In genomic region chr1:150692720-150693119, GRCh38 we compare ENCODE assay signal across 15 cellular contexts. TPM values are rescaled to one million over a fixed set of nuclear protein-coding genes. Genes with fewer than 3 reads are reported as not detected.
DNase-seq lines count a peak whose midpoint lies in the region; ATAC-seq and TF ChIP-seq lines count a peak whose summit lies in the region.
"Had no signal": no experiment of that assay in that cellular context is flagged by ENCODE, and none has a peak within 500 bp of the region (broad histone marks: within the 10 kb centered on the region; RNA-seq: fewer than 3 reads in every experiment).

No MANE protein-coding gene starts in this region.

- no peaks in the 10 kb centered on the region for H3K27me3 ChIP-seq in Karpas-422 (ENCODE audit: low read length)
- H3K27me3 ChIP-seq: BLaER1, MG63, SJCRH30 had no signal

- H3K4me1 ChIP-seq in Karpas-422 (ENCODE audit: low read length) = peaks cover 23% of the 10 kb centered on the region
- H3K4me1 ChIP-seq: SJCRH30 had no signal

- TF ChIP-seq CTCF in VCaP (conservative IDR thresholded peaks at IDR 0.05) = no peak

- H3K9ac ChIP-seq in Karpas-422 (ENCODE audit: low read length) = no peak overlapping the region
- H3K9ac ChIP-seq: BLaER1 had no signal

- peak; percentile 15 for TF ChIP-seq POLR2A in erythroblast (IDR thresholded peaks at IDR 0.05; ENCODE audit: low read length)

- H3K79me2 ChIP-seq in Karpas-422 (ENCODE audit: low read length) = peaks cover 45% of the 10 kb centered on the region

- H3K9me3 ChIP-seq in Karpas-422 (ENCODE audit: low read length) = no peaks in the 10 kb centered on the region
- H3K9me3 ChIP-seq: BLaER1, MG63, SJCRH30 had no signal

- no peak overlapping the region for H2AFZ ChIP-seq in Karpas-422 (ENCODE audit: low read length)

- peak overlapping the region; percentile 2 for H3K4me2 ChIP-seq in Karpas-422 (ENCODE audit: low read depth, low read length, poor library complexity, severe bottlenecking)
- H3K4me2 ChIP-seq: BLaER1 had no signal

- no peak overlapping the region for H3K27ac ChIP-seq in Karpas-422 (ENCODE audit: low read length)
- H3K27ac ChIP-seq in VCaP = peak overlapping the region; percentile 62
- H3K27ac ChIP-seq: BLaER1, SJCRH30 had no signal

- no peaks in the 10 kb centered on the region for H4K20me1 ChIP-seq in Karpas-422 (ENCODE audit: insufficient read depth, low read depth, low read length)

- H3K9me2 ChIP-seq in Karpas-422 (replicated peaks; ENCODE audit: insufficient read depth, low read length) = no peaks in the 10 kb centered on the region

- H3K4me3 ChIP-seq in Karpas-422 (ENCODE audit: low read length) = no peak overlapping the region
- H3K4me3 ChIP-seq: BLaER1, MG63, SJCRH30 had no signal

- ATAC-seq in HG03378 (IDR thresholded peaks at IDR 0.05; ENCODE audit: unreplicated experiment) (no peak), GM21423 (IDR thresholded peaks at IDR 0.05; ENCODE audit: unreplicated experiment) (no peak)

- DNase-seq in Karpas-422 (no peak), erythroblast (lab: John Stamatoyannopoulos, UW) (no peak), pulmonary artery endothelial cell (ENCODE audit: low read depth, low spot score) (peak; percentile 57), NCI-H345 treated with DMSO at 0.1 percent for 48 hours (lab: John Stamatoyannopoulos, UW; ENCODE audit: unreplicated experiment) (no peak)
- DNase-seq: H7, MG63, NCI-H1105, NCI-H1694 treated with DMSO at 0.1 percent for 48 hours, NCI-H446, NCI-H774, SJCRH30 had no signal

- peaks cover 46% of the 10 kb centered on the region for H3K36me3 ChIP-seq in Karpas-422 (ENCODE audit: insufficient read depth, low read length)

RNA-seq across cellular contexts. Expression of gene GOLPH3L, which starts 4.2 kb away (rescaled TPM):
- total RNA-seq in Karpas-422 (2014; rRNA removed; shearing (Covaris generic); ENCODE audit: low replicate concordance) = 15.2 and 28.1 TPM in 2 replicates
- total RNA-seq in pulmonary artery endothelial cell = 16.6 and 25.1 TPM in 2 replicates

RNA-seq across cellular contexts. Expression of gene HORMAD1, which starts 28.0 kb away (rescaled TPM):
- total RNA-seq in Karpas-422 (2014; rRNA removed; shearing (Covaris generic); ENCODE audit: low replicate concordance) = 0.51 and 2.8 TPM in 2 replicates
- 0.04 TPM in 1 of 2 replicates, not detected in the other for total RNA-seq in pulmonary artery endothelial cell
- total RNA-seq: H7 had no signal
